Comparison of ENCODE assay signal across 10 cellular contexts in genomic region chr17:80795737-80796136, GRCh38.
DNase-seq lines count a peak whose midpoint lies in the region; ATAC-seq lines count a peak whose summit lies in the region.
"Had no signal": no experiment of that assay in that cellular context is flagged by ENCODE, and none has a peak within 500 bp of the region (broad histone marks: within the 10 kb centered on the region; RNA-seq: fewer than 3 reads in every experiment).

No MANE protein-coding gene starts in this region.

- DNase-seq in G401 (ENCODE audit: low spot score) (peak; percentile 87), SHP77 treated with DMSO at 0.1 percent for 48 hours (lab: John Stamatoyannopoulos, UW) (peak; percentile 67), Right ventricle myocardium superior (peak; percentile 80), nucleus accumbens (lab: John Stamatoyannopoulos, UW) (peak in 48 of 56 donors; percentile 19 to 86 (median 53)), dermis blood vessel endothelial cell (no peak), DMS53 treated with DMSO at 0.1 percent for 48 hours (lab: John Stamatoyannopoulos, UW; ENCODE audit: unreplicated experiment) (no peak), SKM-1 (lab: John Stamatoyannopoulos, UW; ENCODE audit: unreplicated experiment) (no peak), RKO (ENCODE audit: low spot score) (no peak)
- DNase-seq: Calu3, immature natural killer cell had no signal

- intact Hi-C loops in Right ventricle myocardium superior (cut with DNase I): no loop called here

- in situ Hi-C loops in G401 (cut with HindIII; ENCODE audit: low sequenced_read_pairs): no loop called here

- peak; percentile 92 for ATAC-seq in Right ventricle myocardium superior (ENCODE audit: poor library complexity)

Comparison
In these comparisons a context has a peak if more than half of its experiments do, and no peak if none do; other contexts are left out.
1. DNase-seq: peak in G401 (single experiment), SHP77 treated with DMSO at 0.1 percent for 48 hours (single experiment), Right ventricle myocardium superior (single experiment) and nucleus accumbens (48 of 56); none in dermis blood vessel endothelial cell (single experiment), DMS53 treated with DMSO at 0.1 percent for 48 hours (single experiment), SKM-1 (single experiment) and RKO (single experiment).